ENCODE assay signal across 1 cellular context in genomic region chr16:2036200-2036966, GRCh38.
TF ChIP-seq lines count a peak whose summit lies in the region.

No MANE protein-coding gene starts in this region.

TF ChIP-seq in HepG2, 621 proteins besides CTCF, POLR2A, EP300 and RAD21 (continued from another document):
- TF ChIP-seq BRF2 (CRISPR knock-in tag; IDR thresholded peaks at IDR 0.05) (no peak), ZNF280B (CRISPR knock-in tag; IDR thresholded peaks at IDR 0.05; ENCODE audit: borderline replicate concordance) (no peak), SUZ12 (IDR thresholded peaks at IDR 0.05; ENCODE audit: low read depth, low read length) (no peak), ZEB1 (IDR thresholded peaks at IDR 0.05; ENCODE audit: insufficient replicate concordance, low read depth) (no peak), HDAC2 (CRISPR knock-in tag; IDR thresholded peaks at IDR 0.05) (no peak), PREB (CRISPR knock-in tag; IDR thresholded peaks at IDR 0.05) (no peak), PPARG (CRISPR knock-in tag; conservative IDR thresholded peaks at IDR 0.05) (no peak), ZNF878 (CRISPR knock-in tag; IDR thresholded peaks at IDR 0.05) (no peak), KDM4B (CRISPR knock-in tag; IDR thresholded peaks at IDR 0.05) (no peak), FLYWCH1 (CRISPR knock-in tag; IDR thresholded peaks at IDR 0.05) (no peak), ZSCAN22 (CRISPR knock-in tag; IDR thresholded peaks at IDR 0.05) (peak; percentile 9; the same call in 1 of the 2 replicates), GABPA (IDR thresholded peaks at IDR 0.05; ENCODE audit: low read depth, low read length) (no peak), GABPA (CRISPR knock-in tag; IDR thresholded peaks at IDR 0.05; ENCODE audit: low read depth) (no peak), ZFP37 (CRISPR knock-in tag; IDR thresholded peaks at IDR 0.05; ENCODE audit: borderline replicate concordance) (no peak), ETS1 (CRISPR knock-in tag; IDR thresholded peaks at IDR 0.05) (no peak), FOXK1 (CRISPR knock-in tag; IDR thresholded peaks at IDR 0.05; ENCODE audit: borderline replicate concordance, low read depth) (no peak), NFKBIZ (CRISPR knock-in tag; IDR thresholded peaks at IDR 0.05) (no peak), REL (CRISPR knock-in tag; conservative IDR thresholded peaks at IDR 0.05) (no peak), HES4 (CRISPR knock-in tag; IDR thresholded peaks at IDR 0.05; ENCODE audit: borderline replicate concordance) (peak; percentile 20; the same call in 1 of the 2 replicates), IRX3 (CRISPR knock-in tag; IDR thresholded peaks at IDR 0.05; ENCODE audit: borderline replicate concordance, low read depth) (0 out of 2 replicates have a peak, but pooled peaks have one; percentile 35), ZNF44 (CRISPR knock-in tag; IDR thresholded peaks at IDR 0.05) (0 out of 2 replicates have a peak, but pooled peaks have one; percentile 10), HOXA3 (CRISPR knock-in tag; IDR thresholded peaks at IDR 0.05) (0 out of 2 replicates have a peak, but pooled peaks have one; percentile 5), ZNF567 (CRISPR knock-in tag; IDR thresholded peaks at IDR 0.05; ENCODE audit: borderline replicate concordance) (no peak), ZC3H13 (CRISPR knock-in tag; IDR thresholded peaks at IDR 0.05) (peak; percentile 14), DMAP1 (CRISPR knock-in tag; IDR thresholded peaks at IDR 0.05) (no peak), CBX1 (IDR thresholded peaks at IDR 0.05; ENCODE audit: low read depth) (no peak), AGO1 (IDR thresholded peaks at IDR 0.05; ENCODE audit: low read depth, low read length, poor library complexity, severe bottlenecking) (peak; percentile 50), ESRRA (CRISPR knock-in tag; IDR thresholded peaks at IDR 0.05; ENCODE audit: low read depth) (no peak), POGZ (CRISPR knock-in tag; IDR thresholded peaks at IDR 0.05) (no peak), TGIF2 (CRISPR knock-in tag; IDR thresholded peaks at IDR 0.05) (no peak), ATAD3A (CRISPR knock-in tag; IDR thresholded peaks at IDR 0.05) (no peak)
- TF ChIP-seq, protein P1, sequence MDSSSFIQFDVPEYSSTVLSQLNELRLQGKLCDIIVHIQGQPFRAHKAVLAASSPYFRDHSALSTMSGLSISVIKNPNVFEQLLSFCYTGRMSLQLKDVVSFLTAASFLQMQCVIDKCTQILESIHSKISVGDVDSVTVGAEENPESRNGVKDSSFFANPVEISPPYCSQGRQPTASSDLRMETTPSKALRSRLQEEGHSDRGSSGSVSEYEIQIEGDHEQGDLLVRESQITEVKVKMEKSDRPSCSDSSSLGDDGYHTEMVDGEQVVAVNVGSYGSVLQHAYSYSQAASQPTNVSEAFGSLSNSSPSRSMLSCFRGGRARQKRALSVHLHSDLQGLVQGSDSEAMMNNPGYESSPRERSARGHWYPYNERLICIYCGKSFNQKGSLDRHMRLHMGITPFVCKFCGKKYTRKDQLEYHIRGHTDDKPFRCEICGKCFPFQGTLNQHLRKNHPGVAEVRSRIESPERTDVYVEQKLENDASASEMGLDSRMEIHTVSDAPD (CRISPR knock-in tag; IDR thresholded peaks at IDR 0.05) = peak; percentile 45; the same call in 1 of the 2 replicates
- TF ChIP-seq, protein P2, sequence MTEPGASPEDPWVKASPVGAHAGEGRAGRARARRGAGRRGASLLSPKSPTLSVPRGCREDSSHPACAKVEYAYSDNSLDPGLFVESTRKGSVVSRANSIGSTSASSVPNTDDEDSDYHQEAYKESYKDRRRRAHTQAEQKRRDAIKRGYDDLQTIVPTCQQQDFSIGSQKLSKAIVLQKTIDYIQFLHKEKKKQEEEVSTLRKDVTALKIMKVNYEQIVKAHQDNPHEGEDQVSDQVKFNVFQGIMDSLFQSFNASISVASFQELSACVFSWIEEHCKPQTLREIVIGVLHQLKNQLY (CRISPR knock-in tag; IDR thresholded peaks at IDR 0.05) = no peak
- TF ChIP-seq, protein P3, sequence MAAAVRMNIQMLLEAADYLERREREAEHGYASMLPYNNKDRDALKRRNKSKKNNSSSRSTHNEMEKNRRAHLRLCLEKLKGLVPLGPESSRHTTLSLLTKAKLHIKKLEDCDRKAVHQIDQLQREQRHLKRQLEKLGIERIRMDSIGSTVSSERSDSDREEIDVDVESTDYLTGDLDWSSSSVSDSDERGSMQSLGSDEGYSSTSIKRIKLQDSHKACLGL (CRISPR knock-in tag; IDR thresholded peaks at IDR 0.05) = no peak
- TF ChIP-seq, protein P4, sequence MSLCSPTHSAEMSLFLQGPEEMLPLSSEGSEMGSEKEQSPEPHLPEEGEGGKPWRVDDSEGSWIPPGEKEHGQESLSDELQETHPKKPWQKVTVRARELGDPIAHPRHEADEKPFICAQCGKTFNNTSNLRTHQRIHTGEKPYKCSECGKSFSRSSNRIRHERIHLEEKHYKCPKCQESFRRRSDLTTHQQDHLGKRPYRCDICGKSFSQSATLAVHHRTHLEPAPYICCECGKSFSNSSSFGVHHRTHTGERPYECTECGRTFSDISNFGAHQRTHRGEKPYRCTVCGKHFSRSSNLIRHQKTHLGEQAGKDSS (CRISPR knock-in tag; IDR thresholded peaks at IDR 0.05; ENCODE audit: borderline replicate concordance, low read depth) = no peak
- TF ChIP-seq, protein P5, sequence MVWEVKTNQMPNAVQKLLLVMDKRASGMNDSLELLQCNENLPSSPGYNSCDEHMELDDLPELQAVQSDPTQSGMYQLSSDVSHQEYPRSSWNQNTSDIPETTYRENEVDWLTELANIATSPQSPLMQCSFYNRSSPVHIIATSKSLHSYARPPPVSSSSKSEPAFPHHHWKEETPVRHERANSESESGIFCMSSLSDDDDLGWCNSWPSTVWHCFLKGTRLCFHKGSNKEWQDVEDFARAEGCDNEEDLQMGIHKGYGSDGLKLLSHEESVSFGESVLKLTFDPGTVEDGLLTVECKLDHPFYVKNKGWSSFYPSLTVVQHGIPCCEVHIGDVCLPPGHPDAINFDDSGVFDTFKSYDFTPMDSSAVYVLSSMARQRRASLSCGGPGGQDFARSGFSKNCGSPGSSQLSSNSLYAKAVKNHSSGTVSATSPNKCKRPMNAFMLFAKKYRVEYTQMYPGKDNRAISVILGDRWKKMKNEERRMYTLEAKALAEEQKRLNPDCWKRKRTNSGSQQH (CRISPR knock-in tag; IDR thresholded peaks at IDR 0.05; ENCODE audit: low read depth) = no peak
- TF ChIP-seq, protein P6, sequence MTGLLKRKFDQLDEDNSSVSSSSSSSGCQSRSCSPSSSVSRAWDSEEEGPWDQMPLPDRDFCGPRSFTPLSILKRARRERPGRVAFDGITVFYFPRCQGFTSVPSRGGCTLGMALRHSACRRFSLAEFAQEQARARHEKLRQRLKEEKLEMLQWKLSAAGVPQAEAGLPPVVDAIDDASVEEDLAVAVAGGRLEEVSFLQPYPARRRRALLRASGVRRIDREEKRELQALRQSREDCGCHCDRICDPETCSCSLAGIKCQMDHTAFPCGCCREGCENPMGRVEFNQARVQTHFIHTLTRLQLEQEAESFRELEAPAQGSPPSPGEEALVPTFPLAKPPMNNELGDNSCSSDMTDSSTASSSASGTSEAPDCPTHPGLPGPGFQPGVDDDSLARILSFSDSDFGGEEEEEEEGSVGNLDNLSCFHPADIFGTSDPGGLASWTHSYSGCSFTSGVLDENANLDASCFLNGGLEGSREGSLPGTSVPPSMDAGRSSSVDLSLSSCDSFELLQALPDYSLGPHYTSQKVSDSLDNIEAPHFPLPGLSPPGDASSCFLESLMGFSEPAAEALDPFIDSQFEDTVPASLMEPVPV (CRISPR knock-in tag; IDR thresholded peaks at IDR 0.05) = peak; percentile 67; the same call in 1 of the 2 replicates
- TF ChIP-seq, protein P7, sequence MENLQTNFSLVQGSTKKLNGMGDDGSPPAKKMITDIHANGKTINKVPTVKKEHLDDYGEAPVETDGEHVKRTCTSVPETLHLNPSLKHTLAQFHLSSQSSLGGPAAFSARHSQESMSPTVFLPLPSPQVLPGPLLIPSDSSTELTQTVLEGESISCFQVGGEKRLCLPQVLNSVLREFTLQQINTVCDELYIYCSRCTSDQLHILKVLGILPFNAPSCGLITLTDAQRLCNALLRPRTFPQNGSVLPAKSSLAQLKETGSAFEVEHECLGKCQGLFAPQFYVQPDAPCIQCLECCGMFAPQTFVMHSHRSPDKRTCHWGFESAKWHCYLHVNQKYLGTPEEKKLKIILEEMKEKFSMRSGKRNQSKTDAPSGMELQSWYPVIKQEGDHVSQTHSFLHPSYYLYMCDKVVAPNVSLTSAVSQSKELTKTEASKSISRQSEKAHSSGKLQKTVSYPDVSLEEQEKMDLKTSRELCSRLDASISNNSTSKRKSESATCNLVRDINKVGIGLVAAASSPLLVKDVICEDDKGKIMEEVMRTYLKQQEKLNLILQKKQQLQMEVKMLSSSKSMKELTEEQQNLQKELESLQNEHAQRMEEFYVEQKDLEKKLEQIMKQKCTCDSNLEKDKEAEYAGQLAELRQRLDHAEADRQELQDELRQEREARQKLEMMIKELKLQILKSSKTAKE (CRISPR knock-in tag; IDR thresholded peaks at IDR 0.05; ENCODE audit: borderline replicate concordance) = no peak
- TF ChIP-seq, protein P8, sequence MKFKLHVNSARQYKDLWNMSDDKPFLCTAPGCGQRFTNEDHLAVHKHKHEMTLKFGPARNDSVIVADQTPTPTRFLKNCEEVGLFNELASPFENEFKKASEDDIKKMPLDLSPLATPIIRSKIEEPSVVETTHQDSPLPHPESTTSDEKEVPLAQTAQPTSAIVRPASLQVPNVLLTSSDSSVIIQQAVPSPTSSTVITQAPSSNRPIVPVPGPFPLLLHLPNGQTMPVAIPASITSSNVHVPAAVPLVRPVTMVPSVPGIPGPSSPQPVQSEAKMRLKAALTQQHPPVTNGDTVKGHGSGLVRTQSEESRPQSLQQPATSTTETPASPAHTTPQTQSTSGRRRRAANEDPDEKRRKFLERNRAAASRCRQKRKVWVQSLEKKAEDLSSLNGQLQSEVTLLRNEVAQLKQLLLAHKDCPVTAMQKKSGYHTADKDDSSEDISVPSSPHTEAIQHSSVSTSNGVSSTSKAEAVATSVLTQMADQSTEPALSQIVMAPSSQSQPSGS (CRISPR knock-in tag; IDR thresholded peaks at IDR 0.05) = no peak
